Comparison of ENCODE assay signal across 8 cellular contexts in the genomic region with DNA sequence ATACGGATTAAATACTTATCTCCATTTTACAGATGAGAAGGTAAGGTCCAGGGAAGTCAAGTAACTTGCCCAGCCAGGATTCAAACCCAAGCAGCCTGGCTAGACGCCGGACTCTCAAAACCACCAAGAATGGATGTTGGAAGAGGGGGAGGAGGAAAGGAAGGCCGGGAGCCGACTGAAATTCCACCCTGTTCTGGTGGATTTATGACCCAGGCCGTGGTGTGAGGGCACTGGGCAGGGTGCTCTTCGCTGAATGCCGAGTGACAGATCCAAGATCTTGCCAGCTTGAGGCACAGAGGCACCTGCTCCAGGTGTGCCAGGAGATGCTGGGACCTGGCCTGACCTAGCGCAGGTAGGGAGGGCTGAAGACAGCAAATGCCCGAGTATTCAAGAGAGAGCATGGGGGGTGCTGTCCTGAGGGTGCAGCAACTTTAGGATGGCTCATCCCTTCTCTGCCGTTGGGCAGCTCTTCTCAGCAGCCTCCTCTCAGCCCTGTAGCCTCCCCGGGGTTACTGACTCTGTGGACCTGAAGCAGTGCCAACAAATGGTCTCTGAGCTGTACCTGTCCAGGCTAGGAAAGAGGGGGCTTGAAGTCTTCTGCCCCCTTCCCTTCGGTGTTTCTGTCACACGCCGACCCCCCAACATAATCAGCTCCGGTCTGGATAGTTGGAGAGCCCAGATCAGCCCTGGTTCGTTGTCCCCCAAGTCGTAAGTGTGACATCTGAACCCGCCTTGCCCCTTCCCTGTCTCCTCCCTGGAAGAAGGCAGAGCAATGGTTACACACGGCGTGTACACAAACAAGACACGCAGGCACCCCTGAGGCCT. TPM values are rescaled to one million over a fixed set of nuclear protein-coding genes. Genes with fewer than 3 reads are reported as not detected.
DNase-seq lines count a peak whose midpoint lies in the region; ATAC-seq and TF ChIP-seq lines count a peak whose summit lies in the region.

No MANE protein-coding gene starts in this region.

- peaks cover 0 to 56% (median 42%) of the 10 kb centered on the region in 4 donors for H3K4me1 ChIP-seq in tibial artery

- H3K36me3 Mint-ChIP-seq in activated CD4-positive, alpha-beta T cell treated with anti-CD3 and anti-CD28 coated beads, Interleukin-2, amount 10 ng/mL, durations not matched to agents 24 days and 14 days (ENCODE audit: low read depth), result no peaks in the 10 kb centered on the region

- H3K4me1 Mint-ChIP-seq in activated CD4-positive, alpha-beta T cell treated with anti-CD3 and anti-CD28 coated beads, Interleukin-2, amount 10 ng/mL, durations not matched to agents 24 days and 14 days, result no peaks in the 10 kb centered on the region

- no peaks in the 10 kb centered on the region for H3K9me3 ChIP-seq in tibial artery

- peak overlapping the region; percentile 94 for H3K27ac ChIP-seq in tibial artery

- TF ChIP-seq CTCF in astrocyte of the cerebellum (IDR thresholded peaks at IDR 0.05; ENCODE audit: low read depth, low read length, missing control alignments) (no peak), lower leg skin (IDR thresholded peaks at IDR 0.05) (no peak), tibial artery (IDR thresholded peaks at IDR 0.05) (no peak)

- H3K27ac Mint-ChIP-seq in activated CD4-positive, alpha-beta T cell treated with anti-CD3 and anti-CD28 coated beads, Interleukin-2, amount 10 ng/mL, durations not matched to agents 24 days and 14 days, result no peak overlapping the region

- H3K27me3 ChIP-seq in tibial artery, result no peaks in the 10 kb centered on the region

- H3K4me3 ChIP-seq in astrocyte of the cerebellum (ENCODE audit: low read depth, low read length), result peak overlapping the region; percentile 24
- peak overlapping the region; percentile 22 for H3K4me3 ChIP-seq in lower leg skin (ENCODE audit: low read depth, poor library complexity, severe bottlenecking)
- peak overlapping the region; percentile 53 to 60 for H3K4me3 ChIP-seq in tibial artery

- no peaks in the 10 kb centered on the region for H3K36me3 ChIP-seq in tibial artery

- ATAC-seq in HG03045 (IDR thresholded peaks at IDR 0.05; ENCODE audit: unreplicated experiment) (no peak), HG03175 (IDR thresholded peaks at IDR 0.05; ENCODE audit: unreplicated experiment) (no peak)

- DNase-seq in activated CD4-positive, alpha-beta T cell treated with anti-CD3 and anti-CD28 coated beads, Interleukin-2, amount 10 ng/mL, durations not matched to agents 24 days and 14 days, result no peak
- no peak for DNase-seq in activated CD4-positive, alpha-beta T cell treated with anti-CD3 and anti-CD28 coated beads for 1 hour
- DNase-seq in astrocyte of the cerebellum (ENCODE audit: low read depth) (no peak), lower leg skin (ENCODE audit: low spot score in 2 of 2) (peak in 1 of 2 donors; percentile 79), tibial artery (no peak), NCI-H446 (lab: John Stamatoyannopoulos, UW) (no peak)

- in situ Hi-C loops in astrocyte of the cerebellum (cut with HindIII; ENCODE audit: low sequenced_read_pairs), result no loop called here

- TF ChIP-seq POLR2A in lower leg skin (IDR thresholded peaks at IDR 0.05), result no peak

- intact Hi-C loops in activated CD4-positive, alpha-beta T cell treated with anti-CD3 and anti-CD28 coated beads, Interleukin-2, amount 10 ng/mL, durations not matched to agents 24 days and 14 days (cut with micrococcal nuclease), result no loop called here
- intact Hi-C loops in lower leg skin (cut with DNase I; ENCODE audit: low total_unique reads), result no loop called here
- intact Hi-C loops in tibial artery (cut with DNase I; ENCODE audit: low total_unique reads), result loop anchor here (10.0 kb wide), 1 partner anchor 148 kb away; a partner anchor contains a TSS

- 54 to 56% methylated on average over 16 to 21 of the region's 22 CpGs for WGBS in lower leg skin, 2 donors

- peaks cover 46% of the 10 kb centered on the region for H3K27me3 Mint-ChIP-seq in activated CD4-positive, alpha-beta T cell treated with anti-CD3 and anti-CD28 coated beads, Interleukin-2, amount 10 ng/mL, durations not matched to agents 24 days and 14 days

- no peaks in the 10 kb centered on the region for H3K9me3 Mint-ChIP-seq in activated CD4-positive, alpha-beta T cell treated with anti-CD3 and anti-CD28 coated beads, Interleukin-2, amount 10 ng/mL, durations not matched to agents 24 days and 14 days

- H3K4me3 Mint-ChIP-seq in activated CD4-positive, alpha-beta T cell treated with anti-CD3 and anti-CD28 coated beads, Interleukin-2, amount 10 ng/mL, durations not matched to agents 24 days and 14 days, result peak overlapping the region; percentile 71

RNA-seq across cellular contexts. Expression of a gene that starts 0.7 kb away (rescaled TPM):
- total RNA-seq in activated CD4-positive, alpha-beta T cell treated with anti-CD3 and anti-CD28 coated beads, Interleukin-2, amount 10 ng/mL, durations not matched to agents 24 days and 14 days, result not detected in 2 replicates
- 1 to 10 TPM; 1.7 to 4.0 (median 2.3) TPM for total RNA-seq in lower leg skin
